In the genomic region with DNA sequence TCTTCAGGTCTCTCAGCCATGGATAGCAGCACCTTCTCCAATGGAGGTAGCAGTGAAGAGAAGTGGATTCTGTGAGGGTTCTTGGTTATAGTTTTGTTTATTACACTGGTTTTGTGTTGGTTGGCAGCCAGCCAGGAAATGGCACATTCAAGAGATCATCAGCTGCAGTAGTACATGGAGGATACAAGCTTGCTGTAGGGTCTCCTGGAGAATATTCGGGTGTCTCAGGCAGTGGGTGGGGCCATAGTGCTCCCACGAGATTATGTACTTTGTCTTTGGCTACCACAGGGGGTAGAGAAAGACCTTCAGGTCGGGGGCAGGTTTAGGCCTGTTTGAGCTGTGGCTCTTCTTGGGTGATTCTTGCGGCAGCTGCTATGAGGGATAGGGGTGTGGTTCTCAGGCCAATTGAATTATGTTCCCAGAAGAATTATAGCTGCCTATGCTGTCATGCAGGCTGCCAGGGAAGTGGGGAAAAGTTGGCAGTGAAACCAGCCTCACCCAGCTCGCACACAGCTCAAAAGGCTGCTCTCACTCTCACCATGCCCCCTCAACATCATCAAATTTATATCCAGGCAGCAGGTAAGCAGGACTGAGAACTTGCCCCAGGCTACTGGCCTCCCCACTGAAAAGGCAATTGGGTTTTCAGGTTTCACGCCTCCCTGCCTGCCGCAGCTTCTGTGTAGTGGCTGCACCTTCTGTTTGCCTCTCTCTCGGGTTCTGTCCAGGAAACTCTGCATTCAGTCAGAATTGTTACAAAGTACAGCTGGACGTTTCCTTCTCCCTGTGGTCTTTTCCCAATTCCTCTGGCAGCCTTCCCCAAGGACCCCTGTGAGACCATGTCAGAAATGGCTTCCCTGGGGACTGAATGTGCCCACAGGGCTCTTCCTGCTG, we compare ENCODE assay signal across 15 cellular contexts.
DNase-seq lines count a peak whose midpoint lies in the region; ATAC-seq and TF ChIP-seq lines count a peak whose summit lies in the region.
"Had no signal": no experiment of that assay in that cellular context is flagged by ENCODE, and none has a peak within 500 bp of the region (broad histone marks: within the 10 kb centered on the region; RNA-seq: fewer than 3 reads in every experiment).

No MANE protein-coding gene starts in this region.

- H3K36me3 ChIP-seq in RWPE2 (ENCODE audit: low read depth), result no peaks in the 10 kb centered on the region
- H3K36me3 ChIP-seq: heart left ventricle, right atrium auricular region had no signal

- TF ChIP-seq CTCF in LNCaP clone FGC (IDR thresholded peaks at IDR 0.05; ENCODE audit: control insufficient read depth, extremely low read depth, insufficient read depth) (no peak), RWPE2 (IDR thresholded peaks at IDR 0.05; ENCODE audit: poor library complexity, severe bottlenecking) (no peak)

- ATAC-seq in RWPE2 (ENCODE audit: low read depth), result peak; percentile 68
- ATAC-seq in HG02973 (IDR thresholded peaks at IDR 0.05; ENCODE audit: unreplicated experiment), result no peak
- no peak for ATAC-seq in HG03521 (IDR thresholded peaks at IDR 0.05; ENCODE audit: unreplicated experiment)
- ATAC-seq: heart left ventricle had no signal

- H3K27ac ChIP-seq in RWPE2 (ENCODE audit: poor library complexity, severe bottlenecking), result no peak overlapping the region
- H3K27ac ChIP-seq: heart left ventricle, right atrium auricular region, VCaP had no signal

- H3K9me3 ChIP-seq in RWPE2 (ENCODE audit: severe bottlenecking), result no peaks in the 10 kb centered on the region

- no peaks in the 10 kb centered on the region for H3K4me1 ChIP-seq in RWPE2 (ENCODE audit: insufficient read depth, poor library complexity, severe bottlenecking)
- H3K4me1 ChIP-seq: heart left ventricle, right atrium auricular region had no signal

- H3K4me3 ChIP-seq in LNCaP clone FGC (ENCODE audit: low read depth, low read length) (no peak overlapping the region), RWPE2 (ENCODE audit: severe bottlenecking) (no peak overlapping the region)
- H3K4me3 ChIP-seq: heart left ventricle, right atrium auricular region had no signal

- DNase-seq in COR-L47 (lab: John Stamatoyannopoulos, UW) (peak; percentile 53), LNCaP clone FGC (ENCODE audit: low read depth) (peak; percentile 1), RWPE2 (ENCODE audit: low spot score) (no peak), left kidney (ENCODE audit: low read depth, low spot score) (peak; percentile 40), ecto neural progenitor cell (ENCODE audit: low spot score) (no peak)
- DNase-seq: effector CD4-positive, alpha-beta T cell; heart left ventricle; KG1; NCI-H1048; nucleus accumbens; stimulated activated CD4-positive, alpha-beta T cell treated with anti-CD3 and anti-CD28 coated beads, Interleukin-15, amount 100 ng/mL, for 24 hours had no signal

- no peaks in the 10 kb centered on the region for H3K27me3 ChIP-seq in RWPE2 (ENCODE audit: insufficient read depth, poor library complexity, severe bottlenecking)
- H3K27me3 ChIP-seq: heart left ventricle, right atrium auricular region had no signal

Comparison
In these comparisons a context has a peak if more than half of its experiments do, and no peak if none do; other contexts are left out.
1. DNase-seq: peak in COR-L47 (single experiment), LNCaP clone FGC (single experiment) and left kidney (single experiment); none in RWPE2 (single experiment) and ecto neural progenitor cell (single experiment).